In genomic region chr6:55069132-55069781, GRCh38 we compare ENCODE assay signal across 8 cellular contexts.
DNase-seq lines count a peak whose midpoint lies in the region; ATAC-seq lines count a peak whose summit lies in the region.

No MANE protein-coding gene starts in this region.

- H3K27ac Mint-ChIP-seq in activated T-helper 2 cell treated with anti-CD3 and anti-CD28 coated beads, Interferon-gamma antibody, Interleukin-2, Interleukin-4, amounts not matched to agents 10 μg/mL and 5 μg/mL and 100 μg/mL, durations not matched to agents 14 hours and 24 hours and 36 hours = no peak overlapping the region

- DNase-seq in stimulated activated CD4-positive, alpha-beta T cell treated with anti-CD3 and anti-CD28 coated beads, Interleukin-15, amount 100 ng/mL, for 24 hours = peak; percentile 1
- DNase-seq in stimulated activated CD4-positive, alpha-beta T cell treated with anti-CD3 and anti-CD28 coated beads, Interleukin-2, amount 100 ng/mL, for 48 hours = no peak
- peak; percentile 1 to 58 for DNase-seq in NCI-H524 (lab: John Stamatoyannopoulos, UW)
- DNase-seq in T47D (ENCODE audit: low read depth in 1 of 2, low spot score in 1 of 2) = peak; percentile 8 to 68
- DNase-seq in left lobe of liver (ENCODE audit: low spot score) = no peak
- no peak for DNase-seq in activated T-helper 2 cell treated with anti-CD3 and anti-CD28 coated beads, Interferon-gamma antibody, Interleukin-2, Interleukin-4, amounts not matched to agents 10 μg/mL and 5 μg/mL and 100 μg/mL, durations not matched to agents 14 hours and 24 hours and 36 hours (ENCODE audit: low spot score)
- DNase-seq in stimulated activated CD4-positive, alpha-beta T cell treated with anti-CD3 and anti-CD28 coated beads, Interleukin-2, amount 100 ng/mL, for 24 hours = no peak

- H3K4me1 Mint-ChIP-seq in activated T-helper 2 cell treated with anti-CD3 and anti-CD28 coated beads, Interferon-gamma antibody, Interleukin-2, Interleukin-4, amounts not matched to agents 10 μg/mL and 5 μg/mL and 100 μg/mL, durations not matched to agents 14 hours and 24 hours and 36 hours (ENCODE audit: low read depth) = no peaks in the 10 kb centered on the region

- H3K9me3 Mint-ChIP-seq in activated T-helper 2 cell treated with anti-CD3 and anti-CD28 coated beads, Interferon-gamma antibody, Interleukin-2, Interleukin-4, amounts not matched to agents 10 μg/mL and 5 μg/mL and 100 μg/mL, durations not matched to agents 14 hours and 24 hours and 36 hours = peaks cover 4% of the 10 kb centered on the region

- in situ Hi-C loops in T47D (cut with HindIII; ENCODE audit: low pct_unique_long_range_greater_than_20kb, low sequenced_read_pairs) = no loop called here

- no peak overlapping the region for H3K4me3 Mint-ChIP-seq in activated T-helper 2 cell treated with anti-CD3 and anti-CD28 coated beads, Interferon-gamma antibody, Interleukin-2, Interleukin-4, amounts not matched to agents 10 μg/mL and 5 μg/mL and 100 μg/mL, durations not matched to agents 14 hours and 24 hours and 36 hours (ENCODE audit: low read depth)

- H3K36me3 Mint-ChIP-seq in activated T-helper 2 cell treated with anti-CD3 and anti-CD28 coated beads, Interferon-gamma antibody, Interleukin-2, Interleukin-4, amounts not matched to agents 10 μg/mL and 5 μg/mL and 100 μg/mL, durations not matched to agents 14 hours and 24 hours and 36 hours (ENCODE audit: low read depth) = no peaks in the 10 kb centered on the region

- ATAC-seq in left lobe of liver (peak; percentile 81), HG03039 (IDR thresholded peaks at IDR 0.05; ENCODE audit: unreplicated experiment) (no peak)

- intact Hi-C loops in activated T-helper 2 cell treated with anti-CD3 and anti-CD28 coated beads, Interferon-gamma antibody, Interleukin-2, Interleukin-4, amounts not matched to agents 10 μg/mL and 5 μg/mL and 100 μg/mL, durations not matched to agents 14 hours and 24 hours and 36 hours (cut with micrococcal nuclease) = no loop called here

- H3K27me3 Mint-ChIP-seq in activated T-helper 2 cell treated with anti-CD3 and anti-CD28 coated beads, Interferon-gamma antibody, Interleukin-2, Interleukin-4, amounts not matched to agents 10 μg/mL and 5 μg/mL and 100 μg/mL, durations not matched to agents 14 hours and 24 hours and 36 hours (ENCODE audit: low read depth) = no peaks in the 10 kb centered on the region

Comparison
In these comparisons a context has a peak if more than half of its experiments do, and no peak if none do; other contexts are left out.
1. DNase-seq: peak in stimulated activated CD4-positive, alpha-beta T cell treated with anti-CD3 and anti-CD28 coated beads, Interleukin-15, amount 100 ng/mL, for 24 hours (single experiment), NCI-H524 (2 of 2) and T47D (2 of 2); none in stimulated activated CD4-positive, alpha-beta T cell treated with anti-CD3 and anti-CD28 coated beads, Interleukin-2, amount 100 ng/mL, for 48 hours (0 of 2), left lobe of liver (single experiment), activated T-helper 2 cell treated with anti-CD3 and anti-CD28 coated beads, Interferon-gamma antibody, Interleukin-2, Interleukin-4, amounts not matched to agents 10 μg/mL and 5 μg/mL and 100 μg/mL, durations not matched to agents 14 hours and 24 hours and 36 hours (single experiment) and stimulated activated CD4-positive, alpha-beta T cell treated with anti-CD3 and anti-CD28 coated beads, Interleukin-2, amount 100 ng/mL, for 24 hours (0 of 2).